ENCODE assay signal across 29 cellular contexts in the genomic region with DNA sequence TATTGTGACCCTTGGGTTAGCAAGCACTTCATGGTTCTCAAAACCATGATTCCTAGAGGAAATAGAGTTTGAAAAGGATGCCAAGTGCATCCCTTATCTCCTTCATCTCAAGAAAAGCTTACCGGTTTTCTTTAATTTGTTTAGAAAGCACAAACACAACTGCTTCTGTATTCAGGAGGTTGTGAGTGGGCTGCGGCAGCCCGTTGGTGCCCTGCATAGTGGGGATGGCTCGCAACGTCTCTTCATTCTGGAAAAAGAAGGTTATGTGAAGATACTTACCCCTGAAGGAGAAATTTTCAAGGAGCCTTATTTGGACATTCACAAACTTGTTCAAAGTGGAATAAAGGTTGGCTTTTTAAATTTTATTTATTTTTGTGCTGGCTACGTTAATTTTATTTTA. TPM values are rescaled to one million over a fixed set of nuclear protein-coding genes. Genes with fewer than 3 reads are reported as not detected.
"Had no signal": no experiment of that assay in that cellular context is flagged by ENCODE, and none has a peak within 500 bp of the region (broad histone marks: within the 10 kb centered on the region; RNA-seq: fewer than 3 reads in every experiment).

No MANE protein-coding gene starts in this region.

- H3K36me3 ChIP-seq: esophagus muscularis mucosa, gastroesophageal sphincter, heart left ventricle, ovary, sigmoid colon, spleen, suprapubic skin, thyroid gland, vagina had no signal

- H3K4me2 ChIP-seq: hepatocyte had no signal

- H3K27me3 Mint-ChIP-seq: memory B cell; stimulated activated naive B cell treated with anti-CD40 and anti-IgM and Interleukin-4, amounts not matched to agents 10 μg/mL and 1 μg/mL and 100 μg/mL, for 72 hours; stimulated activated naive CD8-positive, alpha-beta T cell treated with anti-CD3 and anti-CD28 coated beads, Interleukin-15, Interleukin-2, amounts not matched to agents 100 ng/mL and 50 ng/mL, for 24 hours had no signal

- H3K79me2 ChIP-seq: hepatocyte had no signal

- H3K4me3 ChIP-seq: dorsolateral prefrontal cortex, esophagus muscularis mucosa, gastroesophageal sphincter, heart left ventricle, hepatocyte, lung, ovary, psoas muscle, sigmoid colon, spleen, suprapubic skin, thyroid gland, vagina had no signal

- H3K9me3 ChIP-seq: esophagus muscularis mucosa, gastroesophageal sphincter, heart left ventricle, ovary, psoas muscle, sigmoid colon, spleen, suprapubic skin, thyroid gland, vagina had no signal

- H3K27ac ChIP-seq: esophagus muscularis mucosa, foreskin keratinocyte, gastroesophageal sphincter, heart left ventricle, hepatocyte, ovary, psoas muscle, sigmoid colon, spleen, suprapubic skin, thyroid gland, vagina had no signal

- H3K4me1 ChIP-seq: esophagus muscularis mucosa, foreskin keratinocyte, gastroesophageal sphincter, heart left ventricle, psoas muscle, sigmoid colon, spleen, suprapubic skin, thyroid gland, vagina had no signal

- ATAC-seq: gastroesophageal sphincter; heart left ventricle; left lobe of liver; natural killer cell; psoas muscle; right cardiac atrium; stimulated activated naive B cell treated with anti-CD40 and anti-IgM and Interleukin-4, amounts not matched to agents 10 μg/mL and 1 μg/mL and 100 μg/mL, for 72 hours had no signal

- H3K4me3 Mint-ChIP-seq: endodermal cell; memory B cell; natural killer cell; stimulated activated naive B cell treated with anti-CD40 and anti-IgM and Interleukin-4, amounts not matched to agents 10 μg/mL and 1 μg/mL and 100 μg/mL, for 72 hours; stimulated activated naive CD8-positive, alpha-beta T cell treated with anti-CD3 and anti-CD28 coated beads, Interleukin-15, Interleukin-2, amounts not matched to agents 100 ng/mL and 50 ng/mL, for 24 hours had no signal

- H3K27me3 ChIP-seq: dorsolateral prefrontal cortex, esophagus muscularis mucosa, foreskin keratinocyte, gastroesophageal sphincter, heart left ventricle, hepatocyte, ovary, sigmoid colon, spleen, suprapubic skin, thyroid gland, vagina had no signal

- H3K9me3 Mint-ChIP-seq: endodermal cell; memory B cell; natural killer cell; stimulated activated naive B cell treated with anti-CD40 and anti-IgM and Interleukin-4, amounts not matched to agents 10 μg/mL and 1 μg/mL and 100 μg/mL, for 72 hours; stimulated activated naive CD8-positive, alpha-beta T cell treated with anti-CD3 and anti-CD28 coated beads, Interleukin-15, Interleukin-2, amounts not matched to agents 100 ng/mL and 50 ng/mL, for 24 hours had no signal

- DNase-seq: dorsolateral prefrontal cortex; effector CD4-positive, alpha-beta T cell; endodermal cell; heart left ventricle; kidney; natural killer cell; occipital lobe; ovary; posterior cingulate gyrus; psoas muscle; right cardiac atrium; sigmoid colon; spleen; stimulated activated CD4-positive, alpha-beta T cell treated with anti-CD3 and anti-CD28 coated beads, Interleukin-2, amount 100 ng/mL, for 48 hours; stimulated activated naive B cell treated with anti-CD40 and anti-IgM and Interleukin-4, amounts not matched to agents 10 μg/mL and 1 μg/mL and 100 μg/mL, for 72 hours; thyroid gland; trophoblast cell had no signal

- H2AFZ ChIP-seq: hepatocyte had no signal

- H3K36me3 Mint-ChIP-seq: memory B cell; natural killer cell; stimulated activated naive B cell treated with anti-CD40 and anti-IgM and Interleukin-4, amounts not matched to agents 10 μg/mL and 1 μg/mL and 100 μg/mL, for 72 hours had no signal

- H3K4me1 Mint-ChIP-seq: memory B cell; stimulated activated naive B cell treated with anti-CD40 and anti-IgM and Interleukin-4, amounts not matched to agents 10 μg/mL and 1 μg/mL and 100 μg/mL, for 72 hours had no signal

- H3K27ac Mint-ChIP-seq: endodermal cell; memory B cell; natural killer cell; stimulated activated naive B cell treated with anti-CD40 and anti-IgM and Interleukin-4, amounts not matched to agents 10 μg/mL and 1 μg/mL and 100 μg/mL, for 72 hours; stimulated activated naive CD8-positive, alpha-beta T cell treated with anti-CD3 and anti-CD28 coated beads, Interleukin-15, Interleukin-2, amounts not matched to agents 100 ng/mL and 50 ng/mL, for 24 hours had no signal

RNA-seq across cellular contexts. Expression of a gene that starts 13.5 kb away (rescaled TPM):
- total RNA-seq: mononuclear cell, natural killer cell, spleen had no signal
- polyA plus RNA-seq: neural cell, spleen had no signal
